Comparison of ENCODE assay signal across 29 cellular contexts in the genomic region with DNA sequence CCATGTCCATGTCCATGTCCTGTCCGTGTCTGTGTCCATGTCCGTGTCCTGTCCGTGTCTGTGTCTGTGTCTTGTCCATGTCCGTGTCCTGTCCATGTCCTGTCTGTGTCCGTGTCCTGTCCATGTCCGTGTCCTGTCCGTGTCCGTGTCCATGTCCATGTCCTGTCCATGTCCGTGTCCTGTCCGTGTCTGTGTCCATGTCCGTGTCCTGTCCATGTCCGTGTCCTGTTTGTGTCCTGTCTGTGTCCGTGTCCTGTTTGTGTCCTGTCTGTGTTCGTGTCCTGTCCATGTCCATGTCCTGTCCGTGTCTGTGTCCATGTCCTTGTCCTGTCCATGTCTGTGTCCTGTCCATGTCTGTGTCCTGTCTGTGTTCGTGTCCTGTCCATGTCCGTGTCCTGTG. TPM values are rescaled to one million over a fixed set of nuclear protein-coding genes. Genes with fewer than 3 reads are reported as not detected.
DNase-seq lines count a peak whose midpoint lies in the region; FAIRE-seq and TF ChIP-seq lines count a peak whose summit lies in the region.
"Had no signal": no experiment of that assay in that cellular context is flagged by ENCODE, and none has a peak within 500 bp of the region (broad histone marks: within the 10 kb centered on the region; RNA-seq: fewer than 3 reads in every experiment).

No MANE protein-coding gene starts in this region.

- POLR2A ChIA-PET in HEK293T (lab: Yijun Ruan, JAX), result no interaction called here

- H3K36me3 ChIP-seq in astrocyte (ENCODE audit: insufficient read depth, low read length) (no peaks in the 10 kb centered on the region), sigmoid colon (no peaks in the 10 kb centered on the region), stomach (no peaks in the 10 kb centered on the region)
- H3K36me3 ChIP-seq: SJCRH30, thoracic aorta had no signal

- intact Hi-C loops in activated naive CD4-positive, alpha-beta T cell treated with anti-CD3 and anti-CD28 coated beads for 36 hours (cut with micrococcal nuclease), result no loop called here
- intact Hi-C loops in sigmoid colon (cut with DNase I), result no loop called here
- intact Hi-C loops in stomach (cut with DNase I; ENCODE audit: low total_unique reads), result loop anchor here (5.0 kb wide), 1 partner anchor 116 kb away; no protein-coding TSS in a partner anchor

- no peak overlapping the region for H3K27ac Mint-ChIP-seq in activated naive CD4-positive, alpha-beta T cell treated with anti-CD3 and anti-CD28 coated beads, Interleukin-2, amount 10 ng/mL, durations not matched to agents 7 days and 5 days
- H3K27ac Mint-ChIP-seq in activated naive CD4-positive, alpha-beta T cell treated with anti-CD3 and anti-CD28 coated beads for 36 hours, result no peak overlapping the region
- peak overlapping the region; percentile 16 for H3K27ac Mint-ChIP-seq in astrocyte (ENCODE audit: unreplicated experiment)
- H3K27ac Mint-ChIP-seq: activated CD4-positive, alpha-beta memory T cell treated with anti-CD3 and anti-CD28 coated beads, Interleukin-2, amount 10 ng/mL, durations not matched to agents 7 days and 5 days; activated T-helper 2 cell treated with anti-CD3 and anti-CD28 coated beads, Interferon-gamma antibody, Interleukin-2, Interleukin-4, amounts not matched to agents 10 μg/mL and 5 μg/mL and 100 μg/mL, durations not matched to agents 14 hours and 24 hours and 36 hours; CD8-positive, alpha-beta memory T cell; GM23338; IgD-negative memory B cell had no signal

- H3K4me1 Mint-ChIP-seq in activated naive CD4-positive, alpha-beta T cell treated with anti-CD3 and anti-CD28 coated beads, Interleukin-2, amount 10 ng/mL, durations not matched to agents 7 days and 5 days, result no peaks in the 10 kb centered on the region
- no peaks in the 10 kb centered on the region for H3K4me1 Mint-ChIP-seq in activated naive CD4-positive, alpha-beta T cell treated with anti-CD3 and anti-CD28 coated beads for 36 hours (ENCODE audit: low read depth)
- H3K4me1 Mint-ChIP-seq in astrocyte (ENCODE audit: low read depth, unreplicated experiment), result no peaks in the 10 kb centered on the region
- H3K4me1 Mint-ChIP-seq: activated CD4-positive, alpha-beta memory T cell treated with anti-CD3 and anti-CD28 coated beads, Interleukin-2, amount 10 ng/mL, durations not matched to agents 7 days and 5 days; CD8-positive, alpha-beta memory T cell; IgD-negative memory B cell had no signal

- CTCF ChIA-PET in activated naive CD4-positive, alpha-beta T cell treated with anti-CD3 and anti-CD28 coated beads, Interleukin-2, amount 10 ng/mL, durations not matched to agents 7 days and 5 days (lab: Charles Lee), result no interaction called here
- CTCF ChIA-PET in activated naive CD4-positive, alpha-beta T cell treated with anti-CD3 and anti-CD28 coated beads for 36 hours (lab: Charles Lee), result no interaction called here
- CTCF ChIA-PET in HEK293T (lab: Yijun Ruan, JAX), result no interaction called here

- H2AFZ ChIP-seq in astrocyte (ENCODE audit: low read depth, low read length), result no peak overlapping the region
- H2AFZ ChIP-seq: GM23338 had no signal

- no peaks in the 10 kb centered on the region for H3K27me3 Mint-ChIP-seq in activated naive CD4-positive, alpha-beta T cell treated with anti-CD3 and anti-CD28 coated beads, Interleukin-2, amount 10 ng/mL, durations not matched to agents 7 days and 5 days
- peaks cover 9% of the 10 kb centered on the region for H3K27me3 Mint-ChIP-seq in activated naive CD4-positive, alpha-beta T cell treated with anti-CD3 and anti-CD28 coated beads for 36 hours (ENCODE audit: low read depth)
- peaks cover 34% of the 10 kb centered on the region for H3K27me3 Mint-ChIP-seq in astrocyte (ENCODE audit: low read depth, unreplicated experiment)
- H3K27me3 Mint-ChIP-seq: activated CD4-positive, alpha-beta memory T cell treated with anti-CD3 and anti-CD28 coated beads, Interleukin-2, amount 10 ng/mL, durations not matched to agents 7 days and 5 days had no signal

- no peak overlapping the region for H3K4me3 Mint-ChIP-seq in activated naive CD4-positive, alpha-beta T cell treated with anti-CD3 and anti-CD28 coated beads, Interleukin-2, amount 10 ng/mL, durations not matched to agents 7 days and 5 days
- H3K4me3 Mint-ChIP-seq in activated naive CD4-positive, alpha-beta T cell treated with anti-CD3 and anti-CD28 coated beads for 36 hours, result no peak overlapping the region
- H3K4me3 Mint-ChIP-seq in astrocyte (ENCODE audit: unreplicated experiment), result no peak overlapping the region
- H3K4me3 Mint-ChIP-seq: activated CD4-positive, alpha-beta memory T cell treated with anti-CD3 and anti-CD28 coated beads, Interleukin-2, amount 10 ng/mL, durations not matched to agents 7 days and 5 days; CD8-positive, alpha-beta memory T cell; GM23338; IgD-negative memory B cell had no signal

- H3K4me3 ChIP-seq in astrocyte (ENCODE audit: insufficient read depth, low read depth, low read length) (no peak overlapping the region), sigmoid colon (no peak overlapping the region), stomach (no peak overlapping the region)
- H3K4me3 ChIP-seq: A549, body of pancreas, GM23338, SJCRH30, thoracic aorta had no signal

- H3K27me3 ChIP-seq in astrocyte (ENCODE audit: insufficient read depth, low read length), result peaks cover 2% of the 10 kb centered on the region
- H3K27me3 ChIP-seq in sigmoid colon, result peaks cover 10 to 95% (median 61%) of the 10 kb centered on the region in 3 donors
- H3K27me3 ChIP-seq in stomach, result peaks cover 0 to 87% (median 49%) of the 10 kb centered on the region in 3 donors

- peak; percentile 0 for DNase-seq in activated naive CD4-positive, alpha-beta T cell treated with anti-CD3 and anti-CD28 coated beads, Interleukin-2, amount 10 ng/mL, durations not matched to agents 7 days and 5 days
- no peak for DNase-seq in activated naive CD4-positive, alpha-beta T cell treated with anti-CD3 and anti-CD28 coated beads for 36 hours
- DNase-seq in astrocyte (ENCODE audit: low read depth), result no peak
- peak; percentile 37 for DNase-seq in islet precursor cell
- peak; percentile 21 for DNase-seq in sigmoid colon
- DNase-seq in stomach, result no peak
- no peak for DNase-seq in NCI-H510A treated with DMSO at 0.1 percent for 48 hours (lab: John Stamatoyannopoulos, UW)
- DNase-seq in HEK293T (ENCODE audit: extremely low spot score), result no peak
- DNase-seq: activated CD4-positive, alpha-beta memory T cell treated with anti-CD3 and anti-CD28 coated beads, Interleukin-2, amount 10 ng/mL, durations not matched to agents 7 days and 5 days; DMS 273 treated with DMSO at 0.1 percent for 48 hours; mammary epithelial cell; NCI-H1048; NCI-H187 treated with DMSO at 0.1 percent for 48 hours; NCI-H2171 treated with DMSO at 0.1 percent for 48 hours; NCI-H526; SJCRH30; stimulated activated naive CD4-positive, alpha-beta T cell had no signal

- H3K27ac ChIP-seq in astrocyte (ENCODE audit: low read depth, low read length), result no peak overlapping the region
- H3K27ac ChIP-seq in sigmoid colon, result no peak overlapping the region
- no peak overlapping the region for H3K27ac ChIP-seq in stomach
- H3K27ac ChIP-seq: A549, body of pancreas, SJCRH30, thoracic aorta had no signal

- peaks cover 7% of the 10 kb centered on the region for H3K9me3 ChIP-seq in astrocyte (ENCODE audit: insufficient read depth, low read depth, low read length)
- H3K9me3 ChIP-seq in sigmoid colon, result no peaks in the 10 kb centered on the region
- no peaks in the 10 kb centered on the region for H3K9me3 ChIP-seq in stomach
- H3K9me3 ChIP-seq: body of pancreas, thoracic aorta had no signal

- peak; percentile 47 for FAIRE-seq in astrocyte (lab: Jason Lieb, UNC)
- FAIRE-seq: A549 had no signal

- no peak overlapping the region for H3K9ac ChIP-seq in astrocyte (ENCODE audit: low read length)

- no peaks in the 10 kb centered on the region for H3K79me2 ChIP-seq in astrocyte (ENCODE audit: insufficient read depth, low read length)

- H4K20me1 ChIP-seq in astrocyte (ENCODE audit: insufficient read depth, low read length), result peaks cover 11% of the 10 kb centered on the region

- H3K36me3 Mint-ChIP-seq in activated naive CD4-positive, alpha-beta T cell treated with anti-CD3 and anti-CD28 coated beads, Interleukin-2, amount 10 ng/mL, durations not matched to agents 7 days and 5 days, result no peaks in the 10 kb centered on the region
- no peaks in the 10 kb centered on the region for H3K36me3 Mint-ChIP-seq in activated naive CD4-positive, alpha-beta T cell treated with anti-CD3 and anti-CD28 coated beads for 36 hours (ENCODE audit: low read depth)
- H3K36me3 Mint-ChIP-seq in astrocyte (ENCODE audit: low read depth, unreplicated experiment), result no peaks in the 10 kb centered on the region
- H3K36me3 Mint-ChIP-seq: IgD-negative memory B cell had no signal

- TF ChIP-seq CTCF in astrocyte (IDR thresholded peaks at IDR 0.05; ENCODE audit: insufficient read depth, low read depth, low read length), result no peak
- TF ChIP-seq CTCF in sigmoid colon (IDR thresholded peaks at IDR 0.05), result no peak
- TF ChIP-seq CTCF in stomach (IDR thresholded peaks at IDR 0.05), result no peak

- H3K4me1 ChIP-seq in astrocyte (ENCODE audit: insufficient read depth, low read length), result no peaks in the 10 kb centered on the region
- H3K4me1 ChIP-seq in sigmoid colon, result peaks cover 0 to 2% (median 0%) of the 10 kb centered on the region in 4 donors
- H3K4me1 ChIP-seq in stomach, result peaks cover under 1% of the 10 kb centered on the region in 4 donors
- H3K4me1 ChIP-seq: A549, body of pancreas had no signal

- H3K4me2 ChIP-seq in astrocyte (ENCODE audit: low read length), result no peak overlapping the region
- H3K4me2 ChIP-seq: A549, GM23338 had no signal

- no peak for TF ChIP-seq POLR2A in sigmoid colon (IDR thresholded peaks at IDR 0.05)
- TF ChIP-seq POLR2A in stomach (IDR thresholded peaks at IDR 0.05), result no peak

- TF ChIP-seq EP300 in sigmoid colon (IDR thresholded peaks at IDR 0.05) (no peak), stomach (IDR thresholded peaks at IDR 0.05) (no peak)

- peaks cover 10% of the 10 kb centered on the region for H3K9me3 Mint-ChIP-seq in activated naive CD4-positive, alpha-beta T cell treated with anti-CD3 and anti-CD28 coated beads, Interleukin-2, amount 10 ng/mL, durations not matched to agents 7 days and 5 days
- no peaks in the 10 kb centered on the region for H3K9me3 Mint-ChIP-seq in activated naive CD4-positive, alpha-beta T cell treated with anti-CD3 and anti-CD28 coated beads for 36 hours
- H3K9me3 Mint-ChIP-seq in astrocyte (ENCODE audit: unreplicated experiment), result peaks cover 4% of the 10 kb centered on the region
- H3K9me3 Mint-ChIP-seq: CD8-positive, alpha-beta memory T cell; IgD-negative memory B cell had no signal

- 94% methylated on average over 17 of the region's 17 CpGs for WGBS in sigmoid colon, 2 donors
- WGBS in stomach, 5 donors, result 86 to 96% (median 92%) methylated on average over 16 to 17 of the region's 17 CpGs

TF ChIP-seq in HEK293T, 16 proteins besides CTCF, POLR2A, EP300 and RAD21 (continues in another document):
- TF ChIP-seq HDGF (IDR thresholded peaks at IDR 0.05; ENCODE audit: borderline replicate concordance) (no peak), L3MBTL2 (conservative IDR thresholded peaks at IDR 0.05) (no peak), SUZ12 (IDR thresholded peaks at IDR 0.05) (no peak), FOXA1 (IDR thresholded peaks at IDR 0.05) (no peak)

RNA-seq across cellular contexts. Expression of gene BHLHE23, which starts 54.9 kb away (rescaled TPM):
- total RNA-seq in activated naive CD4-positive, alpha-beta T cell treated with anti-CD3 and anti-CD28 coated beads for 36 hours, result not detected
- total RNA-seq in astrocyte, result not detected in 2 replicates
- not detected for total RNA-seq in sigmoid colon
- not detected for polyA plus RNA-seq in sigmoid colon
- under 1 TPM in 1 of 5 donors, not detected in 4; 0.55 TPM for total RNA-seq in stomach
- polyA plus RNA-seq in stomach, result not detected
- total RNA-seq: activated CD4-positive, alpha-beta memory T cell treated with anti-CD3 and anti-CD28 coated beads, Interleukin-2, amount 10 ng/mL, durations not matched to agents 7 days and 5 days; activated T-helper 2 cell treated with anti-CD3 and anti-CD28 coated beads, Interferon-gamma antibody, Interleukin-2, Interleukin-4, amounts not matched to agents 10 μg/mL and 5 μg/mL and 100 μg/mL, durations not matched to agents 14 hours and 24 hours and 36 hours; body of pancreas; CD8-positive, alpha-beta memory T cell; cerebellum; epithelial cell of proximal tubule; kidney epithelial cell; mammary epithelial cell; neural crest cell; SJCRH30; thoracic aorta had no signal
- polyA plus RNA-seq: A549; adipose tissue; CD8-positive, alpha-beta memory T cell; IgD-negative memory B cell; mammary epithelial cell had no signal

Comparison
In these comparisons a context has a peak if more than half of its experiments do, and no peak if none do; other contexts are left out.
1. DNase-seq: peak in activated naive CD4-positive, alpha-beta T cell treated with anti-CD3 and anti-CD28 coated beads, Interleukin-2, amount 10 ng/mL, durations not matched to agents 7 days and 5 days (single experiment), islet precursor cell (single experiment) and sigmoid colon (single experiment); none in activated naive CD4-positive, alpha-beta T cell treated with anti-CD3 and anti-CD28 coated beads for 36 hours (single experiment), astrocyte (single experiment), stomach (single experiment), NCI-H510A treated with DMSO at 0.1 percent for 48 hours (single experiment) and HEK293T (single experiment).